In genomic region chr16:11224894-11225676, GRCh38 we compare ENCODE assay signal across 10 cellular contexts. TPM values are rescaled to one million over a fixed set of nuclear protein-coding genes. Genes with fewer than 3 reads are reported as not detected.
A peak's percentile ranks its signal among the peaks of the same experiment; 100 is the strongest.
DNase-seq lines count a peak whose midpoint lies in the region; ATAC-seq and TF ChIP-seq lines count a peak whose summit lies in the region.
"Had no signal": no experiment of that assay in that cellular context is flagged by ENCODE, and none has a peak within 500 bp of the region (broad histone marks: within the 10 kb centered on the region; RNA-seq: fewer than 3 reads in every experiment).

No MANE protein-coding gene starts in this region.

- no peaks in the 10 kb centered on the region for H3K27me3 ChIP-seq in left ventricle myocardium inferior (ENCODE audit: low read depth)

- H3K4me3 ChIP-seq in left ventricle myocardium inferior = peak overlapping the region; percentile 15

- no peaks in the 10 kb centered on the region for H3K9me3 ChIP-seq in left ventricle myocardium inferior (replicated peaks)

- H3K4me1 ChIP-seq in left ventricle myocardium inferior = peaks cover 21% of the 10 kb centered on the region

- DNase-seq in SIG-M5 treated with dmso at 0.1 percent for 504 hours (lab: John Stamatoyannopoulos, UW; ENCODE audit: unreplicated experiment) (peak; percentile 13), SIG-M5 (lab: John Stamatoyannopoulos, UW) (no peak), left ventricle myocardium inferior (peak; percentile 26), NCI-H1694 treated with DMSO at 0.1 percent for 48 hours (lab: John Stamatoyannopoulos, UW) (no peak), NOMO-1 (lab: John Stamatoyannopoulos, UW; ENCODE audit: unreplicated experiment in 2 of 2) (no peak)
- DNase-seq in activated CD8-positive, alpha-beta memory T cell treated with anti-CD3 and anti-CD28 coated beads for 1 hour (ENCODE audit: extremely low read depth in 1 of 2, low read depth in 1 of 2) = peak; percentile 34 to 46
- peak; percentile 66 to 76 for DNase-seq in stimulated activated CD8-positive, alpha-beta memory T cell treated with anti-CD3 and anti-CD28 coated beads, Interleukin-4, amount 100 ng/mL, for 4 hours (ENCODE audit: low read depth in 2 of 2, low spot score in 1 of 2)

- TF ChIP-seq CTCF in left ventricle myocardium inferior (IDR thresholded peaks at IDR 0.05; ENCODE audit: borderline replicate concordance) = no peak

- H3K27ac ChIP-seq in left ventricle myocardium inferior (replicated peaks) = peak overlapping the region; percentile 85
- H3K27ac ChIP-seq: 22Rv1 had no signal

- ATAC-seq in HG03520 (IDR thresholded peaks at IDR 0.05; ENCODE audit: unreplicated experiment) = peak; percentile 78

- H3K36me3 ChIP-seq in left ventricle myocardium inferior = no peaks in the 10 kb centered on the region

- intact Hi-C loops in left ventricle myocardium inferior (cut with micrococcal nuclease) = no loop called here

RNA-seq across cellular contexts. Expression of gene SOCS1, which starts 30.9 kb away (rescaled TPM):
- total RNA-seq in left ventricle myocardium inferior = 2.9 TPM

RNA-seq across cellular contexts. Expression of gene TNP2, which starts 44.0 kb away (rescaled TPM):
- total RNA-seq in left ventricle myocardium inferior = not detected
- total RNA-seq: temporal lobe had no signal

RNA-seq across cellular contexts. Expression of gene PRM3, which starts 48.3 kb away (rescaled TPM):
- total RNA-seq in left ventricle myocardium inferior = not detected
- total RNA-seq: temporal lobe had no signal

RNA-seq across cellular contexts. Expression of gene PRM2, which starts 51.2 kb away (rescaled TPM):
- not detected for total RNA-seq in left ventricle myocardium inferior
- total RNA-seq: temporal lobe had no signal

RNA-seq across cellular contexts. Expression of gene PRM1, which starts 56.0 kb away (rescaled TPM):
- not detected for total RNA-seq in left ventricle myocardium inferior
- total RNA-seq: temporal lobe had no signal

Comparison
In these comparisons a context has a peak if more than half of its experiments do, and no peak if none do; other contexts are left out.
1. DNase-seq: peak in SIG-M5 treated with dmso at 0.1 percent for 504 hours (single experiment), activated CD8-positive, alpha-beta memory T cell treated with anti-CD3 and anti-CD28 coated beads for 1 hour (2 of 2), left ventricle myocardium inferior (single experiment) and stimulated activated CD8-positive, alpha-beta memory T cell treated with anti-CD3 and anti-CD28 coated beads, Interleukin-4, amount 100 ng/mL, for 4 hours (2 of 2); none in SIG-M5 (single experiment), NCI-H1694 treated with DMSO at 0.1 percent for 48 hours (single experiment) and NOMO-1 (0 of 2).